Comparison of ENCODE assay signal across 26 cellular contexts in genomic region chr5:135183464-135183863, GRCh38.
"Had no signal": no experiment of that assay in that cellular context is flagged by ENCODE, and none has a peak within 500 bp of the region (broad histone marks: within the 10 kb centered on the region; RNA-seq: fewer than 3 reads in every experiment).

No MANE protein-coding gene starts in this region.

- H3K27ac Mint-ChIP-seq: mesothelial cell of epicardium; naive B cell; natural killer cell; nephron progenitor cell; neural progenitor cell; stimulated activated naive B cell treated with anti-CD40 and anti-IgM and Interleukin-4, amounts not matched to agents 10 μg/mL and 1 μg/mL and 100 μg/mL, for 72 hours had no signal

- H3K9me3 Mint-ChIP-seq: mesothelial cell of epicardium, naive B cell, natural killer cell, nephron progenitor cell, neural progenitor cell had no signal

- H3K36me3 ChIP-seq: left ventricle myocardium inferior, neural progenitor cell, neutrophil, right atrium auricular region, stomach, thyroid gland, transverse colon, upper lobe of left lung, vagina had no signal

- ATAC-seq: natural killer cell; sciatic nerve; stimulated activated naive B cell treated with anti-CD40 and anti-IgM and Interleukin-4, amounts not matched to agents 10 μg/mL and 1 μg/mL and 100 μg/mL, for 72 hours; stimulated activated naive CD8-positive, alpha-beta T cell treated with anti-CD3 and anti-CD28 coated beads, Interleukin-15, Interleukin-2, amounts not matched to agents 100 U/mL and 50 U/mL, for 24 hours had no signal

- DNase-seq: islet precursor cell; left ventricle myocardium inferior; mesendoderm; naive B cell; natural killer cell; nephron progenitor cell; occipital lobe; stimulated activated CD4-positive, alpha-beta T cell treated with anti-CD3 and anti-CD28 coated beads, Interleukin-12 subunit alpha, Interleukin-12 subunit beta, amount 100 ng/mL, for 4 hours; stimulated activated CD4-positive, alpha-beta T cell treated with anti-CD3 and anti-CD28 coated beads, Interleukin-15, amount 100 ng/mL, for 24 hours; stimulated activated CD4-positive, alpha-beta T cell treated with anti-CD3 and anti-CD28 coated beads, Interleukin-2, amount 100 ng/mL, for 24 hours; stimulated activated CD4-positive, alpha-beta T cell treated with anti-CD3 and anti-CD28 coated beads, Interleukin-4, amount 100 ng/mL, for 1 hour; stimulated activated naive B cell treated with anti-CD40 and anti-IgM and Interleukin-4, amounts not matched to agents 10 μg/mL and 1 μg/mL and 100 μg/mL, for 72 hours; stimulated activated naive CD8-positive, alpha-beta T cell treated with anti-CD3 and anti-CD28 coated beads, Interleukin-15, Interleukin-2, amounts not matched to agents 100 U/mL and 50 U/mL, for 24 hours; stomach; testis; thyroid gland; transverse colon had no signal

- H3K36me3 Mint-ChIP-seq: mesothelial cell of epicardium; natural killer cell; neural progenitor cell; stimulated activated naive B cell treated with anti-CD40 and anti-IgM and Interleukin-4, amounts not matched to agents 10 μg/mL and 1 μg/mL and 100 μg/mL, for 72 hours had no signal

- H3K4me1 Mint-ChIP-seq: naive B cell; natural killer cell; stimulated activated naive B cell treated with anti-CD40 and anti-IgM and Interleukin-4, amounts not matched to agents 10 μg/mL and 1 μg/mL and 100 μg/mL, for 72 hours had no signal

- H3K4me3 ChIP-seq: left ventricle myocardium inferior, lung, neural progenitor cell, right atrium auricular region, skin epidermis, stomach, testis, thyroid gland, transverse colon, upper lobe of left lung, vagina had no signal

- H3K27me3 ChIP-seq: right atrium auricular region, stomach, testis, thyroid gland, upper lobe of left lung, vagina had no signal

- H3K4me3 Mint-ChIP-seq: mesothelial cell of epicardium; naive B cell; natural killer cell; nephron progenitor cell; neural progenitor cell; stimulated activated naive B cell treated with anti-CD40 and anti-IgM and Interleukin-4, amounts not matched to agents 10 μg/mL and 1 μg/mL and 100 μg/mL, for 72 hours had no signal
